Comparison of ENCODE assay signal across 10 cellular contexts in genomic region chr2:68379184-68379708, GRCh38.
A peak's percentile ranks its signal among the peaks of the same experiment; 100 is the strongest.
DNase-seq lines count a peak whose midpoint lies in the region; ATAC-seq and FAIRE-seq lines count a peak whose summit lies in the region.
"Had no signal": no experiment of that assay in that cellular context is flagged by ENCODE, and none has a peak within 500 bp of the region (broad histone marks: within the 10 kb centered on the region; RNA-seq: fewer than 3 reads in every experiment).

No MANE protein-coding gene starts in this region.

- FAIRE-seq in GM19239 (lab: Jason Lieb, UNC): peak; percentile 94

- ATAC-seq in GM18502 (IDR thresholded peaks at IDR 0.05; ENCODE audit: poor library complexity, unreplicated experiment): peak; percentile 49
- peak; percentile 32 for ATAC-seq in HG03571 (IDR thresholded peaks at IDR 0.05; ENCODE audit: unreplicated experiment)
- ATAC-seq in GM18873 (IDR thresholded peaks at IDR 0.05; ENCODE audit: low FRiP score, unreplicated experiment): no peak

- no peak for DNase-seq in GM19239 (ENCODE audit: insufficient read length, low spot score)
- peak; percentile 33 for DNase-seq in fibroblast of peridontal ligament (ENCODE audit: extremely low read depth)
- DNase-seq in foreskin melanocyte: no peak
- DNase-seq in NCI-H2227 (lab: John Stamatoyannopoulos, UW; ENCODE audit: unreplicated experiment): no peak
- DNase-seq in superior temporal gyrus (ENCODE audit: extremely low spot score): no peak
- DNase-seq: aorta, NCI-H1694 had no signal
